Comparison of ENCODE assay signal across 14 cellular contexts in genomic region chr10:11819027-11819426, GRCh38. TPM values are rescaled to one million over a fixed set of nuclear protein-coding genes. Genes with fewer than 3 reads are reported as not detected.
A peak's percentile ranks its signal among the peaks of the same experiment; 100 is the strongest.
DNase-seq lines count a peak whose midpoint lies in the region; ATAC-seq and TF ChIP-seq lines count a peak whose summit lies in the region.
"Had no signal": no experiment of that assay in that cellular context is flagged by ENCODE, and none has a peak within 500 bp of the region (broad histone marks: within the 10 kb centered on the region; RNA-seq: fewer than 3 reads in every experiment).

No MANE protein-coding gene starts in this region.

- BruUV-seq in PC-9 (replicated peaks; lab: Mats Ljungman, UMichigan): no TSS peak

- no peaks in the 10 kb centered on the region for H3K9me3 ChIP-seq in PC-9 (ENCODE audit: insufficient read depth, low read depth)
- H3K9me3 ChIP-seq: BLaER1 treated with 17β-estradiol and CSF1 and Interleukin-3, amounts not matched to agents 10 nM and 100 nM had no signal

- H3K4me1 ChIP-seq in PC-9 (replicated peaks; ENCODE audit: insufficient read depth): peaks cover 49% of the 10 kb centered on the region

- H2AFZ ChIP-seq in PC-9: no peak overlapping the region
- H2AFZ ChIP-seq: GM23338 had no signal

- H3F3A ChIP-seq in PC-9 (ENCODE audit: insufficient read depth, low read depth): peaks cover 25% of the 10 kb centered on the region

- intact Hi-C loops in PC-9 (cut with micrococcal nuclease; ENCODE audit: unreplicated experiment): loop anchor here (1.0 kb wide), 1 partner anchor 25 kb away; no protein-coding TSS in a partner anchor

- H3K79me2 ChIP-seq in PC-9 (ENCODE audit: low read depth): peaks cover 12% of the 10 kb centered on the region

- TF ChIP-seq CTCF in PC-9 (conservative IDR thresholded peaks at IDR 0.05): no peak

- peaks cover 24% of the 10 kb centered on the region for H3K27me3 Mint-ChIP-seq in activated T-cell treated with anti-CD3 and anti-CD28 coated beads, Interleukin-2, amount 50 U/mL, for 4 hours (ENCODE audit: low read depth)

- POLR2A ChIA-PET in PC-9 (lab: Charles Lee; ENCODE audit: unreplicated experiment): no interaction called here

- no peaks in the 10 kb centered on the region for H4K20me1 ChIP-seq in PC-9 (ENCODE audit: insufficient read depth)
- H4K20me1 ChIP-seq: BLaER1 treated with 17β-estradiol and CSF1 and Interleukin-3, amounts not matched to agents 10 nM and 100 nM had no signal

- peak overlapping the region; percentile 4; the same call in 1 of the 2 replicates for H3K27ac ChIP-seq in PC-9
- H3K27ac ChIP-seq: BLaER1 treated with 17β-estradiol and CSF1 and Interleukin-3, amounts not matched to agents 10 nM and 100 nM had no signal

- DNase-seq in ELR (ENCODE audit: low read depth): peak; percentile 20
- DNase-seq in PC-9: no peak
- DNase-seq in islet precursor cell: peak; percentile 65
- no peak for DNase-seq in NCI-H1105 (lab: John Stamatoyannopoulos, UW)
- DNase-seq in stimulated activated CD4-positive, alpha-beta T cell treated with anti-CD3 and anti-CD28 coated beads, Interleukin-4, amount 100 ng/mL, for 1 hour: no peak
- no peak for DNase-seq in GM19238 (ENCODE audit: insufficient read length, low spot score)
- DNase-seq in activated T-cell treated with anti-CD3 and anti-CD28 coated beads, Interleukin-2, amount 50 U/mL, for 4 hours: no peak
- DNase-seq: Calu3; CD4-positive, alpha-beta T cell; DMS79; H9 had no signal

- peak overlapping the region; percentile 50; the same call in 1 of the 2 replicates for H3K4me2 ChIP-seq in PC-9
- H3K4me2 ChIP-seq: GM23338 had no signal

- H3K27me3 ChIP-seq in PC-9 (ENCODE audit: insufficient read depth, low read depth): no peaks in the 10 kb centered on the region

- H3K4me3 ChIP-seq in PC-9: no peak overlapping the region
- H3K4me3 ChIP-seq: BLaER1 treated with 17β-estradiol and CSF1 and Interleukin-3, amounts not matched to agents 10 nM and 100 nM; GM23338 had no signal

- TF ChIP-seq RAD21 in Ishikawa (IDR thresholded peaks at IDR 0.05; ENCODE audit: low read depth): no peak

- no peak for ATAC-seq in activated T-cell treated with anti-CD3 and anti-CD28 coated beads, Interleukin-2, amount 50 U/mL, for 4 hours
- ATAC-seq: GM23338 had no signal

- H3K4me3 Mint-ChIP-seq in activated T-cell treated with anti-CD3 and anti-CD28 coated beads, Interleukin-2, amount 50 U/mL, for 4 hours: no peak overlapping the region
- H3K4me3 Mint-ChIP-seq: CD4-positive, alpha-beta T cell; GM23338; H9 had no signal

- H3K4me1 Mint-ChIP-seq in activated T-cell treated with anti-CD3 and anti-CD28 coated beads, Interleukin-2, amount 50 U/mL, for 4 hours (ENCODE audit: low read depth): peaks cover 7% of the 10 kb centered on the region

- no peak for TF ChIP-seq EP300 in Ishikawa (IDR thresholded peaks at IDR 0.05; ENCODE audit: borderline replicate concordance)

- H3K9me3 Mint-ChIP-seq in activated T-cell treated with anti-CD3 and anti-CD28 coated beads, Interleukin-2, amount 50 U/mL, for 4 hours: no peaks in the 10 kb centered on the region
- H3K9me3 Mint-ChIP-seq: CD4-positive, alpha-beta T cell; GM23338; H9 had no signal

- no peaks in the 10 kb centered on the region for H3K36me3 ChIP-seq in PC-9 (ENCODE audit: low read depth)
- H3K36me3 ChIP-seq: BLaER1 treated with 17β-estradiol and CSF1 and Interleukin-3, amounts not matched to agents 10 nM and 100 nM had no signal

- H3K9me2 ChIP-seq in PC-9 (ENCODE audit: insufficient read depth): no peaks in the 10 kb centered on the region

- no peaks in the 10 kb centered on the region for H3K36me3 Mint-ChIP-seq in activated T-cell treated with anti-CD3 and anti-CD28 coated beads, Interleukin-2, amount 50 U/mL, for 4 hours (ENCODE audit: insufficient read depth)

- CTCF ChIA-PET in PC-9 (lab: Charles Lee): interaction anchor here (1.5 to 2.2 kb wide), 2 partner anchors 12 to 26 kb away, joined by 5 to 6 read pairs; no protein-coding TSS in a partner anchor

TF ChIP-seq in Ishikawa, 13 proteins besides CTCF, POLR2A, EP300 and RAD21:
- TF ChIP-seq CEBPB (IDR thresholded peaks at IDR 0.05) (peak; percentile 38; the same call in 1 of the 2 replicates), YY1 (IDR thresholded peaks at IDR 0.05; ENCODE audit: low read depth) (no peak)

RNA-seq across cellular contexts. Expression of gene PROSER2, which starts 4.1 kb away (rescaled TPM):
- 66.6 and 87.5 TPM in 2 replicates for total RNA-seq in PC-9 (2021)
- total RNA-seq in activated T-cell treated with anti-CD3 and anti-CD28 coated beads, Interleukin-2, amount 50 U/mL, for 4 hours: 1 to 10 TPM in 2 of 3 donors, under 1 TPM in 1; 0.76 to 3.5 (median 1.9) TPM

Comparison
In these comparisons a context has a peak if more than half of its experiments do, and no peak if none do; other contexts are left out.
1. DNase-seq: peak in ELR (single experiment) and islet precursor cell (single experiment); none in PC-9 (0 of 2), NCI-H1105 (single experiment), stimulated activated CD4-positive, alpha-beta T cell treated with anti-CD3 and anti-CD28 coated beads, Interleukin-4, amount 100 ng/mL, for 1 hour (single experiment), GM19238 (single experiment) and activated T-cell treated with anti-CD3 and anti-CD28 coated beads, Interleukin-2, amount 50 U/mL, for 4 hours (single experiment).
2. RNA of gene PROSER2, which starts 4.1 kb away (total RNA-seq): 66.6 to 87.5 TPM in PC-9; 0.76 to 3.5 TPM in activated T-cell treated with anti-CD3 and anti-CD28 coated beads, Interleukin-2, amount 50 U/mL, for 4 hours; every median in the first group is over 10 times any median in the second.